8 cellular contexts compared by ENCODE assay signal in the genomic region with DNA sequence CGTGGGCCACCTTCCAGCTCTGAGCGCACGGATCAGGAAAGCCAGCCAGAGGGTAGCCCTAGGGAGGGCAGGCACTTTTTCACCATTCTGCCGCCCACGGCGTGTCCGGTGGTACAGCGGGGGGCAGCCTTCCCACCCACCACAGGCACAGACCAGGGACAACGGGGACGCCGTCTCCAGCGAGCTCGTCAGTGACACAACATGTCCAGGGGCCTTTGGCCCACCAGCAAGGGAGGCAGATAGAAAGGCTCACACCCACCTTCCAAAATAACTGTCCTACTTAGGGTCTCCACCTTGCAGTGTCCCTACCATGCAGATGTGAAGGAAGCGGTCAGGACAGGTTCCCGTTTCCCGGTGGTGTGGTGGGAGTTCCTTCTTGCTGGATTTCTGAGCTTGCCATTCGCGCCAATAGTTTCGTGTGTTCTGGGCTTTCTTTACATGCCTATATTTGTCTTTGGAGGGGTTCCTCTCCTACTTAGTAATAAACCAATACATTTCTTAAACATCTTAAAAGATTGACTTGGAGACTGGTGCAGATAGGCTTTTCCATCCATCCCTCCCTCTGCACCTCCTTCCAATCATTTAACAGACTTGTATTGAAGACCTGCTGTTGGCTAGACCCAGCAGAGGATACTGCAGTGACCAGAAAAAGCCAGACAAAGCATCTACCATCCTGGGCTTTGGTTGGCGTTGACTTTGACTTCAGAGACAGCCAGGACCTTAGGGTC. TPM values are rescaled to one million over a fixed set of nuclear protein-coding genes. Genes with fewer than 3 reads are reported as not detected.
A peak's percentile ranks its signal among the peaks of the same experiment; 100 is the strongest.
DNase-seq lines count a peak whose midpoint lies in the region; ATAC-seq and FAIRE-seq lines count a peak whose summit lies in the region.

No MANE protein-coding gene starts in this region.

- no peaks in the 10 kb centered on the region for H3K27me3 Mint-ChIP-seq in activated CD4-positive, alpha-beta memory T cell treated with anti-CD3 and anti-CD28 coated beads for 36 hours

- no peaks in the 10 kb centered on the region for H3K36me3 ChIP-seq in small intestine (ENCODE audit: control insufficient read depth in 2 of 2, insufficient read depth in 2 of 2, low read length in 2 of 2)

- peaks cover 6% of the 10 kb centered on the region for H3K9me3 Mint-ChIP-seq in activated CD4-positive, alpha-beta memory T cell treated with anti-CD3 and anti-CD28 coated beads for 36 hours

- peaks cover 22% of the 10 kb centered on the region for H3K36me3 Mint-ChIP-seq in activated CD4-positive, alpha-beta memory T cell treated with anti-CD3 and anti-CD28 coated beads for 36 hours

- H3K27ac ChIP-seq in small intestine (ENCODE audit: low read depth in 1 of 2, low read length in 1 of 2), result peak overlapping the region; percentile 85 to 94

- intact Hi-C loops in activated CD4-positive, alpha-beta memory T cell treated with anti-CD3 and anti-CD28 coated beads for 36 hours (cut with micrococcal nuclease), result loop anchor here (5.0 kb wide), 2 partner anchors 50 to 460 kb away; partner anchors contain the start of gene UBE2F
- intact Hi-C loops in left cardiac atrium (cut with DNase I), result no loop called here

- H3K4me1 ChIP-seq in small intestine (ENCODE audit: control insufficient read depth in 2 of 2, insufficient read depth in 1 of 2, low read depth in 1 of 2, low read length in 1 of 2), result no peaks in the 10 kb centered on the region

- peak overlapping the region; percentile 90 for H3K4me3 Mint-ChIP-seq in activated CD4-positive, alpha-beta memory T cell treated with anti-CD3 and anti-CD28 coated beads for 36 hours

- peak overlapping the region; percentile 64 to 69 for H3K4me3 ChIP-seq in small intestine (ENCODE audit: low read depth in 1 of 2, low read length in 2 of 2)

- DNase-seq in EH (ENCODE audit: low read depth) (peak; percentile 26), left cardiac atrium (peak; percentile 56), small intestine (no peak), RPMI8226 (no peak)
- DNase-seq in activated CD4-positive, alpha-beta memory T cell treated with anti-CD3 and anti-CD28 coated beads for 36 hours, result no peak

- peak; percentile 4 for ATAC-seq in HG02885 (IDR thresholded peaks at IDR 0.05; ENCODE audit: poor library complexity, unreplicated experiment)
- peak; percentile 14 to 31 for ATAC-seq in left cardiac atrium
- ATAC-seq in HG03354 (IDR thresholded peaks at IDR 0.05; ENCODE audit: poor library complexity, severe bottlenecking, unreplicated experiment), result no peak
- no peak for ATAC-seq in HG03520 (IDR thresholded peaks at IDR 0.05; ENCODE audit: unreplicated experiment)

- no peaks in the 10 kb centered on the region for H3K9me3 ChIP-seq in small intestine (ENCODE audit: control insufficient read depth, low read depth)

- POLR2A ChIA-PET in activated CD4-positive, alpha-beta memory T cell treated with anti-CD3 and anti-CD28 coated beads for 36 hours (lab: Charles Lee), result interaction anchor here (0.6 to 2.2 kb wide), 2 partner anchors 12 to 59 kb away, joined by 3 to 13 read pairs; no protein-coding TSS in a partner anchor

- CTCF ChIA-PET in activated CD4-positive, alpha-beta memory T cell treated with anti-CD3 and anti-CD28 coated beads for 36 hours (lab: Charles Lee), result no interaction called here

- WGBS in small intestine, 3 donors, result 8 to 13% (median 9%) methylated on average over 20 of the region's 20 CpGs

- no peak for FAIRE-seq in small intestine (lab: Jason Lieb, UNC)

- H3K4me1 Mint-ChIP-seq in activated CD4-positive, alpha-beta memory T cell treated with anti-CD3 and anti-CD28 coated beads for 36 hours (ENCODE audit: low read depth), result peaks cover 38% of the 10 kb centered on the region

- H3K27me3 ChIP-seq in small intestine (ENCODE audit: control insufficient read depth in 2 of 2, insufficient read depth in 2 of 2, low read length in 2 of 2), result no peaks in the 10 kb centered on the region

- H3K27ac Mint-ChIP-seq in activated CD4-positive, alpha-beta memory T cell treated with anti-CD3 and anti-CD28 coated beads for 36 hours, result peak overlapping the region; percentile 92

RNA-seq across cellular contexts. Expression of gene ASB1, which starts 0.9 kb away (rescaled TPM):
- 10 to 100 TPM; 34.6 to 38.8 TPM for total RNA-seq in activated CD4-positive, alpha-beta memory T cell treated with anti-CD3 and anti-CD28 coated beads for 36 hours
- total RNA-seq in left cardiac atrium, result 10 to 100 TPM; 43.2 to 51.7 TPM
- 10 to 100 TPM; 11.2 to 20.3 (median 14.3) TPM for polyA plus RNA-seq in small intestine

Comparison
In these comparisons a context has a peak if more than half of its experiments do, and no peak if none do; other contexts are left out.
1. DNase-seq: peak in EH (single experiment) and left cardiac atrium (single experiment); none in activated CD4-positive, alpha-beta memory T cell treated with anti-CD3 and anti-CD28 coated beads for 36 hours (single experiment), small intestine (single experiment) and RPMI8226 (single experiment).
2. ATAC-seq: peak in HG02885 (single experiment) and left cardiac atrium (2 of 2); none in HG03354 (single experiment) and HG03520 (single experiment).